Comparison of ENCODE assay signal across 20 cellular contexts in genomic region chr20:44125332-44126127, GRCh38.
"Had no signal": no experiment of that assay in that cellular context is flagged by ENCODE, and none has a peak within 500 bp of the region (broad histone marks: within the 10 kb centered on the region; RNA-seq: fewer than 3 reads in every experiment).

No MANE protein-coding gene starts in this region.

- H3K27ac ChIP-seq: brain microvascular endothelial cell, epithelial cell of prostate, skin epidermis, tibial nerve had no signal

- H3K9me3 ChIP-seq: tibial nerve had no signal

- H3K27me3 ChIP-seq: brain microvascular endothelial cell, tibial nerve had no signal

- H3K4me1 ChIP-seq: tibial nerve had no signal

- H3K4me3 ChIP-seq: lung, skin epidermis, tibial nerve had no signal

- ATAC-seq: activated naive CD4-positive, alpha-beta T cell treated with anti-CD3 and anti-CD28 coated beads, Interleukin-2, amount 50 U/mL, for 72 hours; activated T-helper 17 cell treated with anti-CD3 and anti-CD28 coated beads, Interleukin-2, amount 50 U/mL, for 72 hours; left colon; naive thymus-derived CD4-positive, alpha-beta T cell had no signal

- DNase-seq: activated CD4-positive, alpha-beta T cell treated with anti-CD3 and anti-CD28 coated beads, Interleukin-2, amount 50 U/mL, for 4 hours; activated CD8-positive, alpha-beta memory T cell treated with anti-CD3 and anti-CD28 coated beads for 24 hours; activated CD8-positive, alpha-beta memory T cell treated with anti-CD3 and anti-CD28 coated beads, Interleukin-2, amount 50 U/mL, for 4 hours; activated T-cell treated with anti-CD3 and anti-CD28 coated beads, Interleukin-2, amount 50 U/mL, for 24 hours; aorta; brain microvascular endothelial cell; cortex of kidney; glutamatergic neuron; hypothalamus; left colon; naive thymus-derived CD4-positive, alpha-beta T cell; retina; stimulated activated CD4-positive, alpha-beta T cell treated with anti-CD3 and anti-CD28 coated beads, Interleukin-1b, Interleukin-23, amount 100 ng/mL, for 48 hours; T-helper 9 cell had no signal

- H3K36me3 ChIP-seq: brain microvascular endothelial cell, tibial nerve had no signal
